ENCODE assay signal across 21 cellular contexts in the genomic region with DNA sequence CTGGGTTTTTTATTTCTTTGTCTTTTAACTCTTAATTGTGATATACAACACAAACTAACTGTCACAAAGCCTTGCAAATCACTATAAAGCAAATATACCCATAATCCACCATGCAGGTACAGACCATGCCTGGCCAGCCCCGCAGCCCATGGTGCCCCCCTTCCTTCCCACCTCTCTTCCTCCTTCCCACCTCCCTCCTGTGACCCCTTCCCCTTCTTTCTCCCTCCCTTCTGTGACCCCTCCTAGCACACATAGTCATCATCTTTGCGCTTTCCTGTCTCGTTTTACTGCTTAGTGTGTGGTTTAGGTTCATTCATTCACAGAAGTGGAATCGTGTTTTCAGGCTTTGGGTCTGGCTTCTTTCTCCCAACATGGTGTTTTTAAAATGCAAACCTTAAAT. TPM values are rescaled to one million over a fixed set of nuclear protein-coding genes. Genes with fewer than 3 reads are reported as not detected.
"Had no signal": no experiment of that assay in that cellular context is flagged by ENCODE, and none has a peak within 500 bp of the region (broad histone marks: within the 10 kb centered on the region; RNA-seq: fewer than 3 reads in every experiment).

No MANE protein-coding gene starts in this region.

- DNase-seq: activated CD4-positive, alpha-beta T cell treated with anti-CD3 and anti-CD28 coated beads, Interleukin-2, amount 50 U/mL, for 4 hours; activated CD8-positive, alpha-beta memory T cell treated with anti-CD3 and anti-CD28 coated beads, Interleukin-2, amount 10 ng/mL, durations not matched to agents 7 days and 5 days; activated effector memory CD4-positive, alpha-beta T cell treated with Interleukin-2 at 50 U/mL for 16 hours; activated T-cell treated with anti-CD3 and anti-CD28 coated beads, Interleukin-2, amount 50 U/mL, for 24 hours; cortex of kidney; effector CD8-positive, alpha-beta T cell; foreskin melanocyte; left cardiac atrium; mammary epithelial cell; stimulated activated CD4-positive, alpha-beta T cell treated with anti-CD3 and anti-CD28 coated beads, Interleukin-1b, Interleukin-23, amount 100 ng/mL, for 48 hours; stomach; SW 1271; testis; upper lobe of right lung had no signal

- H3K4me3 Mint-ChIP-seq: activated CD8-positive, alpha-beta memory T cell treated with anti-CD3 and anti-CD28 coated beads, Interleukin-2, amount 10 ng/mL, durations not matched to agents 7 days and 5 days; activated naive CD4-positive, alpha-beta T cell treated with anti-CD3 and anti-CD28 coated beads, Interleukin-2, amount 50 U/mL, for 24 hours; activated T-cell treated with anti-CD3 and anti-CD28 coated beads, Interleukin-2, amount 50 U/mL, for 24 hours; brain; central memory CD8-positive, alpha-beta T cell had no signal

- H3K27me3 Mint-ChIP-seq: activated CD8-positive, alpha-beta memory T cell treated with anti-CD3 and anti-CD28 coated beads, Interleukin-2, amount 10 ng/mL, durations not matched to agents 7 days and 5 days; activated naive CD4-positive, alpha-beta T cell treated with anti-CD3 and anti-CD28 coated beads, Interleukin-2, amount 50 U/mL, for 24 hours; activated T-cell treated with anti-CD3 and anti-CD28 coated beads, Interleukin-2, amount 50 U/mL, for 24 hours; brain; central memory CD8-positive, alpha-beta T cell had no signal

- H3K4me1 Mint-ChIP-seq: brain had no signal

- H3K9me3 Mint-ChIP-seq: activated naive CD4-positive, alpha-beta T cell treated with anti-CD3 and anti-CD28 coated beads, Interleukin-2, amount 50 U/mL, for 24 hours; activated T-cell treated with anti-CD3 and anti-CD28 coated beads, Interleukin-2, amount 50 U/mL, for 24 hours; brain; central memory CD8-positive, alpha-beta T cell had no signal

- H3K4me3 ChIP-seq: stomach, testis, upper lobe of right lung had no signal

- H3K4me1 ChIP-seq: testis, upper lobe of right lung had no signal

- ATAC-seq: activated CD4-positive, CD25-positive, alpha-beta regulatory T cell treated with anti-CD3 and anti-CD28 coated beads, Interleukin-2, amount 50 U/mL, for 24 hours; activated CD8-positive, alpha-beta memory T cell treated with anti-CD3 and anti-CD28 coated beads, Interleukin-2, amount 10 ng/mL, durations not matched to agents 7 days and 5 days; left cardiac atrium; upper lobe of right lung had no signal

- H3K27ac Mint-ChIP-seq: brain had no signal

- H3K27ac ChIP-seq: neutrophil, stomach, testis, upper lobe of right lung had no signal

- H3K27me3 ChIP-seq: neutrophil, stomach, testis, upper lobe of right lung had no signal

- H3K9me3 ChIP-seq: neutrophil, stomach, testis, upper lobe of right lung had no signal

RNA-seq across cellular contexts. Expression of a gene that starts 29.6 kb away (rescaled TPM):
- total RNA-seq: fibroblast of lung, mammary epithelial cell, renal cortical epithelial cell had no signal
- polyA plus RNA-seq: mammary epithelial cell had no signal
